ENCODE assay signal across 8 cellular contexts in the genomic region with DNA sequence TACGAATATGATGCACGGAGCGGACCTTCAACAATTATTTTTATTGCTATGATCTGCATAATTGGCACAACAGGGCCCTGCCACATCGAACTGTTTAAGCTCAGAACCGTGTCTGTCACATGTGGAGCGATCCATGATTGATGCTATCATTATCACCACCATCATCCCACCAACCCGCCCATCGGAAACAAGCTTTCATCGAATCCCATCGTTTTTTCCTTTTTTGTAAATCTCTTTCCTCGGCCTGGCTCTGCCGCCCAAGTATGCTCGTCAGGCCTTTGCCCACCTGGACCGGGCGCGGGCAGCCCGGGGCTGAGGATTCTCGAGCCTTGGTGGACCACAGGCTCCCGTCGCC. TPM values are rescaled to one million over a fixed set of nuclear protein-coding genes. Genes with fewer than 3 reads are reported as not detected.
DNase-seq lines count a peak whose midpoint lies in the region; ATAC-seq, FAIRE-seq and TF ChIP-seq lines count a peak whose summit lies in the region.

No MANE protein-coding gene starts in this region.

- no peak overlapping the region for H3K9ac ChIP-seq in HepG2 (ENCODE audit: insufficient read depth, low read depth, low read length)

- H3K36me3 ChIP-seq in left ventricle myocardium inferior (peaks cover 25% of the 10 kb centered on the region), HepG2 (replicated peaks in 1 of 2; ENCODE audit: control insufficient read depth in 1 of 2, insufficient read depth in 2 of 2, low read length in 2 of 2) (peaks cover 11 to 23% of the 10 kb centered on the region in 2 experiments; a peak in 4 of 5 replicates)

- DNase-seq in left ventricle myocardium inferior (no peak), Right ventricle myocardium inferior (ENCODE audit: missing footprints) (no peak), HepG2 (ENCODE audit: low spot score) (no peak), islet precursor cell (no peak), AG08395 (ENCODE audit: low spot score) (no peak), RCC 7860 (ENCODE audit: low spot score) (no peak)
- DNase-seq in activated CD4-positive, alpha-beta memory T cell treated with anti-CD3 and anti-CD28 coated beads, Interleukin-2, amount 10 ng/mL, durations not matched to agents 7 days and 5 days = no peak

- peak overlapping the region; percentile 85 for H3K27ac Mint-ChIP-seq in activated CD4-positive, alpha-beta memory T cell treated with anti-CD3 and anti-CD28 coated beads, Interleukin-2, amount 10 ng/mL, durations not matched to agents 7 days and 5 days

- no peak for TF ChIP-seq POLR2A in HepG2 (IDR thresholded peaks at IDR 0.05; ENCODE audit: insufficient read depth in 1 of 2, low read depth in 2 of 2, low read length in 2 of 2)

- WGBS in HepG2 (ENCODE audit: low lambda C conversion rate) = 28% methylated on average over 18 of the region's 20 CpGs

- TF ChIP-seq CTCF in left ventricle myocardium inferior (IDR thresholded peaks at IDR 0.05; ENCODE audit: borderline replicate concordance) = no peak
- TF ChIP-seq CTCF in HepG2 (CRISPR knock-in tag; IDR thresholded peaks at IDR 0.05) = no peak

- H3K4me2 ChIP-seq in HepG2 (ENCODE audit: low read depth, low read length) = peak overlapping the region; percentile 58

- H2AFZ ChIP-seq in HepG2 (ENCODE audit: low read length) = no peak overlapping the region

- H3K27me3 Mint-ChIP-seq in activated CD4-positive, alpha-beta memory T cell treated with anti-CD3 and anti-CD28 coated beads, Interleukin-2, amount 10 ng/mL, durations not matched to agents 7 days and 5 days = no peaks in the 10 kb centered on the region

- CTCF ChIA-PET in activated CD4-positive, alpha-beta memory T cell treated with anti-CD3 and anti-CD28 coated beads, Interleukin-2, amount 10 ng/mL, durations not matched to agents 7 days and 5 days (lab: Charles Lee) = interaction anchor here (1.1 to 2.8 kb wide), 7 partner anchors 49 to 185 kb away, joined by 3 to 11 read pairs (median 3); partner anchors contain the start of genes ASF1B and RFX1
- CTCF ChIA-PET in HepG2 (lab: Yijun Ruan, JAX; ENCODE audit: low intra/inter-chr PET ratio, low total read pairs) = no interaction called here

- in situ Hi-C loops in HepG2 (cut with HindIII; ENCODE audit: extremely low pct_ligation_motif_present, low pct_unique_long_range_greater_than_20kb) = loop anchor here (5.0 kb wide), 1 partner anchor 69 kb away; no protein-coding TSS in a partner anchor

- H4K20me1 ChIP-seq in HepG2 (ENCODE audit: insufficient read depth, low read length) = no peaks in the 10 kb centered on the region

- H3K4me1 ChIP-seq in left ventricle myocardium inferior (peaks cover 31% of the 10 kb centered on the region), HepG2 (ENCODE audit: insufficient read depth, low read length) (peaks cover 10% of the 10 kb centered on the region)

- H3K4me3 ChIP-seq in left ventricle myocardium inferior (peak overlapping the region; percentile 80), HepG2 (replicated peaks in 1 of 3; ENCODE audit: insufficient read depth in 1 of 3, low read depth in 2 of 3, low read length in 3 of 3) (peak overlapping the region in 1 of 3 experiments; percentile 35; a peak in 1 of 6 replicates)

- intact Hi-C loops in left ventricle myocardium inferior (cut with micrococcal nuclease) = no loop called here
- intact Hi-C loops in Right ventricle myocardium inferior (cut with DNase I) = loop anchor here (2.0 kb wide), 2 partner anchors 45 to 55 kb away; partner anchors contain the start of genes BRME1, CC2D1A and RFX1
- intact Hi-C loops in HepG2 (cut with micrococcal nuclease; ENCODE audit: unreplicated experiment) = loop anchor here (1.0 to 2.0 kb wide), 2 partner anchors 55 to 71 kb away; partner anchors contain the start of gene RFX1

- TF ChIP-seq RAD21 in HepG2 (CRISPR knock-in tag; IDR thresholded peaks at IDR 0.05) = no peak

- H3K36me3 Mint-ChIP-seq in activated CD4-positive, alpha-beta memory T cell treated with anti-CD3 and anti-CD28 coated beads, Interleukin-2, amount 10 ng/mL, durations not matched to agents 7 days and 5 days (ENCODE audit: low read depth) = peaks cover 20% of the 10 kb centered on the region

- TF ChIP-seq EP300 in HepG2 (IDR thresholded peaks at IDR 0.05; ENCODE audit: low read depth in 2 of 2, low read length in 2 of 2) = no peak
- TF ChIP-seq EP300 in HepG2 (CRISPR knock-in tag; IDR thresholded peaks at IDR 0.05; ENCODE audit: borderline replicate concordance) = no peak

- FAIRE-seq in HepG2 (lab: Jason Lieb, UNC) (no peak), RCC 7860 (lab: Jason Lieb, UNC) (no peak)

- H3K79me2 ChIP-seq in HepG2 (ENCODE audit: insufficient read depth, low read length) = peaks cover 14% of the 10 kb centered on the region

- H3K9me3 Mint-ChIP-seq in activated CD4-positive, alpha-beta memory T cell treated with anti-CD3 and anti-CD28 coated beads, Interleukin-2, amount 10 ng/mL, durations not matched to agents 7 days and 5 days = no peaks in the 10 kb centered on the region

- H3K9me3 ChIP-seq in left ventricle myocardium inferior (replicated peaks) = no peaks in the 10 kb centered on the region
- H3K9me3 ChIP-seq in HepG2 (ENCODE audit: low read length) = no peaks in the 10 kb centered on the region

- peak overlapping the region; percentile 95 for H3K4me3 Mint-ChIP-seq in activated CD4-positive, alpha-beta memory T cell treated with anti-CD3 and anti-CD28 coated beads, Interleukin-2, amount 10 ng/mL, durations not matched to agents 7 days and 5 days

- ATAC-seq in Right ventricle myocardium inferior (no peak), HepG2 (no peak), HG03469 (IDR thresholded peaks at IDR 0.05; ENCODE audit: unreplicated experiment) (no peak)

- no TSS peak for BruUV-seq in HepG2 (replicated peaks; lab: Mats Ljungman, UMichigan)

- no peaks in the 10 kb centered on the region for H3K27me3 ChIP-seq in left ventricle myocardium inferior (ENCODE audit: low read depth)
- no peaks in the 10 kb centered on the region; a peak in 1 of 5 replicates for H3K27me3 ChIP-seq in HepG2 (ENCODE audit: control insufficient read depth in 1 of 2, insufficient read depth in 2 of 2, low read length in 2 of 2)

- POLR2A ChIA-PET in activated CD4-positive, alpha-beta memory T cell treated with anti-CD3 and anti-CD28 coated beads, Interleukin-2, amount 10 ng/mL, durations not matched to agents 7 days and 5 days (lab: Charles Lee) = interaction anchor here (0.7 to 4.5 kb wide), 13 partner anchors 11 to 204 kb away, joined by 3 to 58 read pairs (median 4); partner anchors contain the start of genes IL27RA and RFX1
- POLR2A ChIA-PET in HepG2 (lab: Yijun Ruan, JAX) = interaction anchor here (1.0 to 2.0 kb wide), 5 partner anchors 45 to 129 kb away, joined by 3 to 6 read pairs (median 6); partner anchors contain the start of gene MISP3

- H3K27ac ChIP-seq in left ventricle myocardium inferior (replicated peaks) (no peak overlapping the region), HepG2 (ENCODE audit: extremely low read length, insufficient read depth, low read length) (no peak overlapping the region)

- peaks cover 19% of the 10 kb centered on the region for H3K4me1 Mint-ChIP-seq in activated CD4-positive, alpha-beta memory T cell treated with anti-CD3 and anti-CD28 coated beads, Interleukin-2, amount 10 ng/mL, durations not matched to agents 7 days and 5 days

RNA-seq across cellular contexts. Expression of gene DCAF15, which starts 0.5 kb away (rescaled TPM):
- total RNA-seq in left ventricle myocardium inferior (17.0 TPM), Right ventricle myocardium inferior (18.0 TPM), HepG2 (2016; rRNA removed; fragmentation: Illumina TruSeq; extraction: Trizol) (8.5 and 14.0 TPM in 2 replicates)
- total RNA-seq in activated CD4-positive, alpha-beta memory T cell treated with anti-CD3 and anti-CD28 coated beads, Interleukin-2, amount 10 ng/mL, durations not matched to agents 7 days and 5 days = 10 to 100 TPM; 76.2 to 78.4 TPM
- 11.3 and 12.1 TPM in 2 replicates for total RNA-seq in HepG2 (2016; cell fraction: cytosol; rRNA removed; fragmentation: Illumina TruSeq; extraction: Trizol; ENCODE audit: low read depth)
- 7.3 and 14.2 TPM in 2 replicates for total RNA-seq in HepG2 (2016; cell fraction: insoluble cytoplasmic fraction; rRNA removed; fragmentation: Illumina TruSeq; extraction: Trizol)
- total RNA-seq in HepG2 (2016; cell fraction: membrane; rRNA removed; fragmentation: Illumina TruSeq; extraction: Trizol) = 13.3 and 15.4 TPM in 2 replicates
- total RNA-seq in HepG2 (2016; cell fraction: nucleus; rRNA removed; fragmentation: Illumina TruSeq; extraction: Trizol) = 12.9 and 17.6 TPM in 2 replicates
- 13.5 and 13.6 TPM in 2 replicates for polyA plus RNA-seq in HepG2 (2011; rRNA removed)
- polyA plus RNA-seq in HepG2 (2011; cell fraction: cytosol; rRNA removed) = 5.9 and 10.2 TPM in 2 replicates
- polyA plus RNA-seq in HepG2 (2011; cell fraction: nucleus; rRNA removed) = 69.0 and 111 TPM in 2 replicates
- polyA plus RNA-seq in HepG2 (2012) = 9.5 and 10.5 TPM in 2 replicates
- 8.3 and 9.9 TPM in 2 replicates for polyA plus RNA-seq in HepG2 (2016; cell fraction: cytosol; fragmentation: Illumina TruSeq; extraction: Trizol; ENCODE audit: low read depth)
- polyA plus RNA-seq in HepG2 (2016; cell fraction: insoluble cytoplasmic fraction; fragmentation: Illumina TruSeq; extraction: Trizol; ENCODE audit: low read depth) = 15.3 and 20.8 TPM in 2 replicates
- 8.6 TPM in 2 replicates for polyA plus RNA-seq in HepG2 (2016; cell fraction: membrane; fragmentation: Illumina TruSeq; extraction: Trizol; ENCODE audit: low read depth)
- polyA plus RNA-seq in HepG2 (2016; cell fraction: nucleus; fragmentation: Illumina TruSeq; extraction: Trizol; ENCODE audit: insufficient read depth, low read depth) = 52.7 and 54.2 TPM in 2 replicates
- polyA minus RNA-seq in HepG2 (2011; rRNA and poly(A)+ RNA removed; ENCODE audit: low replicate concordance) = 18.8 and 26.1 TPM in 2 replicates
- 6.5 and 8.8 TPM in 2 replicates for polyA minus RNA-seq in HepG2 (2011; cell fraction: cytosol; rRNA and poly(A)+ RNA removed)
- 12.1 and 15.6 TPM in 2 replicates for polyA minus RNA-seq in HepG2 (2011; cell fraction: nucleus; rRNA and poly(A)+ RNA removed)

RNA-seq across cellular contexts. Expression of gene PODNL1, which starts 13.6 kb away (rescaled TPM):
- 1.9 TPM for total RNA-seq in left ventricle myocardium inferior
- total RNA-seq in Right ventricle myocardium inferior = 2.5 TPM
- under 1 TPM; 0.35 to 0.48 TPM for total RNA-seq in activated CD4-positive, alpha-beta memory T cell treated with anti-CD3 and anti-CD28 coated beads, Interleukin-2, amount 10 ng/mL, durations not matched to agents 7 days and 5 days
- not detected in 2 replicates for total RNA-seq in HepG2 (2016; rRNA removed; fragmentation: Illumina TruSeq; extraction: Trizol)
- total RNA-seq in HepG2 (2016; cell fraction: cytosol; rRNA removed; fragmentation: Illumina TruSeq; extraction: Trizol; ENCODE audit: low read depth) = not detected in 2 replicates
- not detected in 2 replicates for total RNA-seq in HepG2 (2016; cell fraction: insoluble cytoplasmic fraction; rRNA removed; fragmentation: Illumina TruSeq; extraction: Trizol)
- 0.17 TPM in 1 of 2 replicates, not detected in the other for total RNA-seq in HepG2 (2016; cell fraction: membrane; rRNA removed; fragmentation: Illumina TruSeq; extraction: Trizol)
- total RNA-seq in HepG2 (2016; cell fraction: nucleus; rRNA removed; fragmentation: Illumina TruSeq; extraction: Trizol) = not detected in 2 replicates
- polyA plus RNA-seq in HepG2 (2011; rRNA removed) = 0.18 TPM in 1 of 2 replicates, not detected in the other
- polyA plus RNA-seq in HepG2 (2011; cell fraction: cytosol; rRNA removed) = 0.15 TPM in 1 of 2 replicates, not detected in the other
- 0.26 TPM in 2 replicates for polyA plus RNA-seq in HepG2 (2011; cell fraction: nucleus; rRNA removed)
- 0.19 and 0.24 TPM in 2 replicates for polyA plus RNA-seq in HepG2 (2012)
- polyA plus RNA-seq in HepG2 (2016; cell fraction: cytosol; fragmentation: Illumina TruSeq; extraction: Trizol; ENCODE audit: low read depth) = not detected in 2 replicates
- polyA plus RNA-seq in HepG2 (2016; cell fraction: insoluble cytoplasmic fraction; fragmentation: Illumina TruSeq; extraction: Trizol; ENCODE audit: low read depth) = not detected in 2 replicates
- not detected in 2 replicates for polyA plus RNA-seq in HepG2 (2016; cell fraction: membrane; fragmentation: Illumina TruSeq; extraction: Trizol; ENCODE audit: low read depth)
- not detected in 2 replicates for polyA plus RNA-seq in HepG2 (2016; cell fraction: nucleus; fragmentation: Illumina TruSeq; extraction: Trizol; ENCODE audit: insufficient read depth, low read depth)
- polyA minus RNA-seq in HepG2 (2011; rRNA and poly(A)+ RNA removed; ENCODE audit: low replicate concordance) = 0.54 TPM in 1 of 2 replicates, not detected in the other
- polyA minus RNA-seq in HepG2 (2011; cell fraction: cytosol; rRNA and poly(A)+ RNA removed) = not detected in 2 replicates
- polyA minus RNA-seq in HepG2 (2011; cell fraction: nucleus; rRNA and poly(A)+ RNA removed) = not detected in 2 replicates

RNA-seq across cellular contexts. Expression of gene CC2D1A, which starts 45.8 kb away (rescaled TPM):
- total RNA-seq in left ventricle myocardium inferior (20.1 TPM), Right ventricle myocardium inferior (18.7 TPM), HepG2 (2016; rRNA removed; fragmentation: Illumina TruSeq; extraction: Trizol) (6.4 and 9.7 TPM in 2 replicates)
- total RNA-seq in activated CD4-positive, alpha-beta memory T cell treated with anti-CD3 and anti-CD28 coated beads, Interleukin-2, amount 10 ng/mL, durations not matched to agents 7 days and 5 days = 10 to 100 TPM; 30.6 to 32.7 TPM
- 5.0 and 5.7 TPM in 2 replicates for total RNA-seq in HepG2 (2016; cell fraction: cytosol; rRNA removed; fragmentation: Illumina TruSeq; extraction: Trizol; ENCODE audit: low read depth)
- 4.7 and 10.2 TPM in 2 replicates for total RNA-seq in HepG2 (2016; cell fraction: insoluble cytoplasmic fraction; rRNA removed; fragmentation: Illumina TruSeq; extraction: Trizol)
- 5.3 and 5.8 TPM in 2 replicates for total RNA-seq in HepG2 (2016; cell fraction: membrane; rRNA removed; fragmentation: Illumina TruSeq; extraction: Trizol)
- total RNA-seq in HepG2 (2016; cell fraction: nucleus; rRNA removed; fragmentation: Illumina TruSeq; extraction: Trizol) = 9.4 and 12.9 TPM in 2 replicates
- 11.5 and 17.0 TPM in 2 replicates for polyA plus RNA-seq in HepG2 (2011; rRNA removed)
- 4.6 and 5.8 TPM in 2 replicates for polyA plus RNA-seq in HepG2 (2011; cell fraction: cytosol; rRNA removed)
- 100 and 116 TPM in 2 replicates for polyA plus RNA-seq in HepG2 (2011; cell fraction: nucleus; rRNA removed)
- polyA plus RNA-seq in HepG2 (2012) = 16.4 and 23.4 TPM in 2 replicates
- 1.2 and 1.8 TPM in 2 replicates for polyA plus RNA-seq in HepG2 (2016; cell fraction: cytosol; fragmentation: Illumina TruSeq; extraction: Trizol; ENCODE audit: low read depth)
- polyA plus RNA-seq in HepG2 (2016; cell fraction: insoluble cytoplasmic fraction; fragmentation: Illumina TruSeq; extraction: Trizol; ENCODE audit: low read depth) = 9.0 and 11.9 TPM in 2 replicates
- polyA plus RNA-seq in HepG2 (2016; cell fraction: membrane; fragmentation: Illumina TruSeq; extraction: Trizol; ENCODE audit: low read depth) = 2.8 and 3.2 TPM in 2 replicates
- 55.9 and 56.2 TPM in 2 replicates for polyA plus RNA-seq in HepG2 (2016; cell fraction: nucleus; fragmentation: Illumina TruSeq; extraction: Trizol; ENCODE audit: insufficient read depth, low read depth)
- polyA minus RNA-seq in HepG2 (2011; rRNA and poly(A)+ RNA removed; ENCODE audit: low replicate concordance) = 13.2 and 19.3 TPM in 2 replicates
- polyA minus RNA-seq in HepG2 (2011; cell fraction: cytosol; rRNA and poly(A)+ RNA removed) = 4.7 and 6.5 TPM in 2 replicates
- polyA minus RNA-seq in HepG2 (2011; cell fraction: nucleus; rRNA and poly(A)+ RNA removed) = 20.1 and 21.6 TPM in 2 replicates

RNA-seq across cellular contexts. Expression of gene BRME1, which starts 45.9 kb away (rescaled TPM):
- total RNA-seq in left ventricle myocardium inferior = 0.82 TPM
- 0.76 TPM for total RNA-seq in Right ventricle myocardium inferior
- total RNA-seq in activated CD4-positive, alpha-beta memory T cell treated with anti-CD3 and anti-CD28 coated beads, Interleukin-2, amount 10 ng/mL, durations not matched to agents 7 days and 5 days = 1 to 10 TPM; 3.8 to 4.4 TPM
- 0.84 and 1.5 TPM in 2 replicates for total RNA-seq in HepG2 (2016; rRNA removed; fragmentation: Illumina TruSeq; extraction: Trizol)
- total RNA-seq in HepG2 (2016; cell fraction: cytosol; rRNA removed; fragmentation: Illumina TruSeq; extraction: Trizol; ENCODE audit: low read depth) = 0.35 and 0.40 TPM in 2 replicates
- 1.1 TPM in 2 replicates for total RNA-seq in HepG2 (2016; cell fraction: insoluble cytoplasmic fraction; rRNA removed; fragmentation: Illumina TruSeq; extraction: Trizol)
- total RNA-seq in HepG2 (2016; cell fraction: membrane; rRNA removed; fragmentation: Illumina TruSeq; extraction: Trizol) = 0.25 and 0.69 TPM in 2 replicates
- total RNA-seq in HepG2 (2016; cell fraction: nucleus; rRNA removed; fragmentation: Illumina TruSeq; extraction: Trizol) = 1.2 and 1.3 TPM in 2 replicates
- polyA plus RNA-seq in HepG2 (2011; rRNA removed) = 0.74 and 0.91 TPM in 2 replicates
- polyA plus RNA-seq in HepG2 (2011; cell fraction: cytosol; rRNA removed) = 0.55 and 0.72 TPM in 2 replicates
- 5.7 and 8.2 TPM in 2 replicates for polyA plus RNA-seq in HepG2 (2011; cell fraction: nucleus; rRNA removed)
- polyA plus RNA-seq in HepG2 (2012) = 1.3 and 1.8 TPM in 2 replicates
- polyA plus RNA-seq in HepG2 (2016; cell fraction: cytosol; fragmentation: Illumina TruSeq; extraction: Trizol; ENCODE audit: low read depth) = 0.09 TPM in 1 of 2 replicates, not detected in the other
- polyA plus RNA-seq in HepG2 (2016; cell fraction: insoluble cytoplasmic fraction; fragmentation: Illumina TruSeq; extraction: Trizol; ENCODE audit: low read depth) = 1.1 and 1.8 TPM in 2 replicates
- polyA plus RNA-seq in HepG2 (2016; cell fraction: membrane; fragmentation: Illumina TruSeq; extraction: Trizol; ENCODE audit: low read depth) = 0.23 and 0.31 TPM in 2 replicates
- 5.8 and 5.9 TPM in 2 replicates for polyA plus RNA-seq in HepG2 (2016; cell fraction: nucleus; fragmentation: Illumina TruSeq; extraction: Trizol; ENCODE audit: insufficient read depth, low read depth)
- 1.2 and 5.8 TPM in 2 replicates for polyA minus RNA-seq in HepG2 (2011; rRNA and poly(A)+ RNA removed; ENCODE audit: low replicate concordance)
- polyA minus RNA-seq in HepG2 (2011; cell fraction: cytosol; rRNA and poly(A)+ RNA removed) = 1.3 TPM in 1 of 2 replicates, not detected in the other
- polyA minus RNA-seq in HepG2 (2011; cell fraction: nucleus; rRNA and poly(A)+ RNA removed) = 2.2 and 2.4 TPM in 2 replicates

RNA-seq across cellular contexts. Expression of gene RFX1, which starts 54.3 kb away (rescaled TPM):
- total RNA-seq in left ventricle myocardium inferior (15.2 TPM), Right ventricle myocardium inferior (15.4 TPM), HepG2 (2016; rRNA removed; fragmentation: Illumina TruSeq; extraction: Trizol) (1.3 and 1.4 TPM in 2 replicates)
- 10 to 100 TPM; 16.8 to 18.6 TPM for total RNA-seq in activated CD4-positive, alpha-beta memory T cell treated with anti-CD3 and anti-CD28 coated beads, Interleukin-2, amount 10 ng/mL, durations not matched to agents 7 days and 5 days
- 0.62 and 1.0 TPM in 2 replicates for total RNA-seq in HepG2 (2016; cell fraction: cytosol; rRNA removed; fragmentation: Illumina TruSeq; extraction: Trizol; ENCODE audit: low read depth)
- 1.2 and 1.9 TPM in 2 replicates for total RNA-seq in HepG2 (2016; cell fraction: insoluble cytoplasmic fraction; rRNA removed; fragmentation: Illumina TruSeq; extraction: Trizol)
- total RNA-seq in HepG2 (2016; cell fraction: membrane; rRNA removed; fragmentation: Illumina TruSeq; extraction: Trizol) = 1.2 and 1.6 TPM in 2 replicates
- 2.1 and 2.3 TPM in 2 replicates for total RNA-seq in HepG2 (2016; cell fraction: nucleus; rRNA removed; fragmentation: Illumina TruSeq; extraction: Trizol)
- 0.56 and 1.1 TPM in 2 replicates for polyA plus RNA-seq in HepG2 (2011; rRNA removed)
- 0.14 and 0.17 TPM in 2 replicates for polyA plus RNA-seq in HepG2 (2011; cell fraction: cytosol; rRNA removed)
- 5.8 and 9.2 TPM in 2 replicates for polyA plus RNA-seq in HepG2 (2011; cell fraction: nucleus; rRNA removed)
- polyA plus RNA-seq in HepG2 (2012) = 2.1 and 3.0 TPM in 2 replicates
- 0.23 and 0.45 TPM in 2 replicates for polyA plus RNA-seq in HepG2 (2016; cell fraction: cytosol; fragmentation: Illumina TruSeq; extraction: Trizol; ENCODE audit: low read depth)
- 1.9 and 3.5 TPM in 2 replicates for polyA plus RNA-seq in HepG2 (2016; cell fraction: insoluble cytoplasmic fraction; fragmentation: Illumina TruSeq; extraction: Trizol; ENCODE audit: low read depth)
- 0.90 and 1.1 TPM in 2 replicates for polyA plus RNA-seq in HepG2 (2016; cell fraction: membrane; fragmentation: Illumina TruSeq; extraction: Trizol; ENCODE audit: low read depth)
- 8.9 and 9.5 TPM in 2 replicates for polyA plus RNA-seq in HepG2 (2016; cell fraction: nucleus; fragmentation: Illumina TruSeq; extraction: Trizol; ENCODE audit: insufficient read depth, low read depth)
- polyA minus RNA-seq in HepG2 (2011; rRNA and poly(A)+ RNA removed; ENCODE audit: low replicate concordance) = 1.2 and 1.4 TPM in 2 replicates
- polyA minus RNA-seq in HepG2 (2011; cell fraction: cytosol; rRNA and poly(A)+ RNA removed) = 1.5 and 2.4 TPM in 2 replicates
- polyA minus RNA-seq in HepG2 (2011; cell fraction: nucleus; rRNA and poly(A)+ RNA removed) = 1.1 and 3.0 TPM in 2 replicates
